1 cellular context compared by ENCODE assay signal in genomic region chr20:57268399-57269076, GRCh38.
TF ChIP-seq lines count a peak whose summit lies in the region.

No MANE protein-coding gene starts in this region.

TF ChIP-seq in K562, 482 proteins besides CTCF, POLR2A, EP300 and RAD21 (continued from another document):
- no peak for TF ChIP-seq ZBTB9 (CRISPR knock-in tag; IDR thresholded peaks at IDR 0.05)
- peak in 1 of 3 experiments; percentile 14; a peak in 2 of 6 replicates for TF ChIP-seq ZBTB11 (CRISPR knock-in tag; IDR thresholded peaks at IDR 0.05)
- TF ChIP-seq CEBPB (tag; IDR thresholded peaks at IDR 0.05) = no peak
- TF ChIP-seq SMAD1 (IDR thresholded peaks at IDR 0.05; ENCODE audit: low read depth, low read length, partially characterized antibody) = no peak
- TF ChIP-seq MLX (CRISPR knock-in tag; conservative IDR thresholded peaks at IDR 0.05) = no peak
- TF ChIP-seq ZNF79 (CRISPR knock-in tag; IDR thresholded peaks at IDR 0.05; ENCODE audit: low read depth) = no peak
- peak; percentile 70 for TF ChIP-seq EWSR1 (IDR thresholded peaks at IDR 0.05; ENCODE audit: borderline replicate concordance, low read depth, partially characterized antibody)
